In the genomic region with DNA sequence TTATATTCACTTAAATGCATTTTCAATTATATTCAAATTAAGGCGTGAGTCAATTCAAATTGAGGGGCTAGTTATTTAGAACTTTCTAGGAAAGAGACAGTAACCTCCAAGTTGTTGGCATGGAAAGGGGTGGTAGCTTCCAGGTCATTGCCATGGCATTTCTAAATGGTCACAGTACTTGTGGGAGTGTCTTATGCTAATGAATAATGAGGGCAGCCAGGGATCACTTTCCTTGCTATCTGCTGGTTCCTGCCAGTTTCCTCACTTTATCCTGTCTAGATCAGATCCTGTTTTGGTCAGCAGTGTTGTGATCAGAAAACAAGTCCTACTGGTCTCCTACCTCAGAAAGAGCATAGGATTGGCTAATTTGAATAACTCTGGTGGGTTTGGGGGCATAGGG, we compare ENCODE assay signal across 2 cellular contexts.
TF ChIP-seq lines count a peak whose summit lies in the region.

No MANE protein-coding gene starts in this region.

TF ChIP-seq in HepG2, 621 proteins besides CTCF, POLR2A, EP300 and RAD21:
- TF ChIP-seq, protein P1, sequence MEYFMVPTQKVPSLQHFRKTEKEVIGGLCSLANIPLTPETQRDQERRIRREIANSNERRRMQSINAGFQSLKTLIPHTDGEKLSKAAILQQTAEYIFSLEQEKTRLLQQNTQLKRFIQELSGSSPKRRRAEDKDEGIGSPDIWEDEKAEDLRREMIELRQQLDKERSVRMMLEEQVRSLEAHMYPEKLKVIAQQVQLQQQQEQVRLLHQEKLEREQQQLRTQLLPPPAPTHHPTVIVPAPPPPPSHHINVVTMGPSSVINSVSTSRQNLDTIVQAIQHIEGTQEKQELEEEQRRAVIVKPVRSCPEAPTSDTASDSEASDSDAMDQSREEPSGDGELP (IDR thresholded peaks at IDR 0.05; ENCODE audit: borderline replicate concordance, low read depth), result no peak
- no peak for TF ChIP-seq NBN (conservative IDR thresholded peaks at IDR 0.05)
- no peak for TF ChIP-seq MLLT10 (CRISPR knock-in tag; IDR thresholded peaks at IDR 0.05)
- no peak for TF ChIP-seq ZNF33B (CRISPR knock-in tag; IDR thresholded peaks at IDR 0.05)
- TF ChIP-seq, protein P2, sequence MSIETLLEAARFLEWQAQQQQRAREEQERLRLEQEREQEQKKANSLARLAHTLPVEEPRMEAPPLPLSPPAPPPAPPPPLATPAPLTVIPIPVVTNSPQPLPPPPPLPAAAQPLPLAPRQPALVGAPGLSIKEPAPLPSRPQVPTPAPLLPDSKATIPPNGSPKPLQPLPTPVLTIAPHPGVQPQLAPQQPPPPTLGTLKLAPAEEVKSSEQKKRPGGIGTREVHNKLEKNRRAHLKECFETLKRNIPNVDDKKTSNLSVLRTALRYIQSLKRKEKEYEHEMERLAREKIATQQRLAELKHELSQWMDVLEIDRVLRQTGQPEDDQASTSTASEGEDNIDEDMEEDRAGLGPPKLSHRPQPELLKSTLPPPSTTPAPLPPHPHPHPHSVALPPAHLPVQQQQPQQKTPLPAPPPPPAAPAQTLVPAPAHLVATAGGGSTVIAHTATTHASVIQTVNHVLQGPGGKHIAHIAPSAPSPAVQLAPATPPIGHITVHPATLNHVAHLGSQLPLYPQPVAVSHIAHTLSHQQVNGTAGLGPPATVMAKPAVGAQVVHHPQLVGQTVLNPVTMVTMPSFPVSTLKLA (IDR thresholded peaks at IDR 0.05), result no peak
- TF ChIP-seq ZZZ3 (CRISPR knock-in tag; IDR thresholded peaks at IDR 0.05; ENCODE audit: borderline replicate concordance), result no peak
- no peak for TF ChIP-seq ZNF329 (CRISPR knock-in tag; IDR thresholded peaks at IDR 0.05; ENCODE audit: low read depth)
- TF ChIP-seq ZNF382 (CRISPR knock-in tag; IDR thresholded peaks at IDR 0.05; ENCODE audit: borderline replicate concordance), result no peak
- no peak for TF ChIP-seq AGO2 (optimal IDR thresholded peaks at IDR 0.05; ENCODE audit: low read depth, low read length)
- no peak for TF ChIP-seq SRY (CRISPR knock-in tag; IDR thresholded peaks at IDR 0.05)
- no peak for TF ChIP-seq ZNF766 (CRISPR knock-in tag; IDR thresholded peaks at IDR 0.05; ENCODE audit: borderline replicate concordance)
- no peak for TF ChIP-seq GATAD1 (CRISPR knock-in tag; IDR thresholded peaks at IDR 0.05)
- no peak for TF ChIP-seq ZNF354B (CRISPR knock-in tag; IDR thresholded peaks at IDR 0.05)
- no peak for TF ChIP-seq ZNF883 (CRISPR knock-in tag; IDR thresholded peaks at IDR 0.05; ENCODE audit: not compliant biosample characterization)
- TF ChIP-seq, protein P3, sequence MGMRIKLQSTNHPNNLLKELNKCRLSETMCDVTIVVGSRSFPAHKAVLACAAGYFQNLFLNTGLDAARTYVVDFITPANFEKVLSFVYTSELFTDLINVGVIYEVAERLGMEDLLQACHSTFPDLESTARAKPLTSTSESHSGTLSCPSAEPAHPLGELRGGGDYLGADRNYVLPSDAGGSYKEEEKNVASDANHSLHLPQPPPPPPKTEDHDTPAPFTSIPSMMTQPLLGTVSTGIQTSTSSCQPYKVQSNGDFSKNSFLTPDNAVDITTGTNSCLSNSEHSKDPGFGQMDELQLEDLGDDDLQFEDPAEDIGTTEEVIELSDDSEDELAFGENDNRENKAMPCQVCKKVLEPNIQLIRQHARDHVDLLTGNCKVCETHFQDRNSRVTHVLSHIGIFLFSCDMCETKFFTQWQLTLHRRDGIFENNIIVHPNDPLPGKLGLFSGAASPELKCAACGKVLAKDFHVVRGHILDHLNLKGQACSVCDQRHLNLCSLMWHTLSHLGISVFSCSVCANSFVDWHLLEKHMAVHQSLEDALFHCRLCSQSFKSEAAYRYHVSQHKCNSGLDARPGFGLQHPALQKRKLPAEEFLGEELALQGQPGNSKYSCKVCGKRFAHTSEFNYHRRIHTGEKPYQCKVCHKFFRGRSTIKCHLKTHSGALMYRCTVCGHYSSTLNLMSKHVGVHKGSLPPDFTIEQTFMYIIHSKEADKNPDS (CRISPR knock-in tag; IDR thresholded peaks at IDR 0.05), result no peak
- no peak for TF ChIP-seq ZNF558 (CRISPR knock-in tag; IDR thresholded peaks at IDR 0.05; ENCODE audit: borderline replicate concordance)
- no peak for TF ChIP-seq PCBP2 (optimal IDR thresholded peaks at IDR 0.05; ENCODE audit: low read depth, low read length, poor library complexity, severe bottlenecking)
- no peak for TF ChIP-seq PLRG1 (conservative IDR thresholded peaks at IDR 0.05)
- TF ChIP-seq ZNF775 (CRISPR knock-in tag; IDR thresholded peaks at IDR 0.05; ENCODE audit: borderline replicate concordance), result no peak

TF ChIP-seq in endothelial cell of umbilical vein, 7 proteins besides CTCF, POLR2A, EP300 and RAD21:
- TF ChIP-seq FOS (IDR thresholded peaks at IDR 0.05; ENCODE audit: borderline replicate concordance, insufficient read depth, low read length) (no peak), POLR2AphosphoS5 (IDR thresholded peaks at IDR 0.05; ENCODE audit: insufficient read depth, low read depth, low read length) (no peak), EZH2 (IDR thresholded peaks at IDR 0.05; ENCODE audit: borderline replicate concordance, low read depth, low read length, severe bottlenecking) (no peak), JUN (IDR thresholded peaks at IDR 0.05; ENCODE audit: borderline replicate concordance, insufficient read depth, insufficient read length, low read depth) (no peak), MYC (IDR thresholded peaks at IDR 0.05; ENCODE audit: low read depth, low read length) (no peak), GATA2 (IDR thresholded peaks at IDR 0.05; ENCODE audit: insufficient read depth, insufficient read length, low read depth, low read length) (no peak)
- TF ChIP-seq, protein P4, sequence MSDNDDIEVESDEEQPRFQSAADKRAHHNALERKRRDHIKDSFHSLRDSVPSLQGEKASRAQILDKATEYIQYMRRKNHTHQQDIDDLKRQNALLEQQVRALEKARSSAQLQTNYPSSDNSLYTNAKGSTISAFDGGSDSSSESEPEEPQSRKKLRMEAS (IDR thresholded peaks at IDR 0.05; ENCODE audit: insufficient read depth, insufficient read length), result no peak
